In the genomic region with DNA sequence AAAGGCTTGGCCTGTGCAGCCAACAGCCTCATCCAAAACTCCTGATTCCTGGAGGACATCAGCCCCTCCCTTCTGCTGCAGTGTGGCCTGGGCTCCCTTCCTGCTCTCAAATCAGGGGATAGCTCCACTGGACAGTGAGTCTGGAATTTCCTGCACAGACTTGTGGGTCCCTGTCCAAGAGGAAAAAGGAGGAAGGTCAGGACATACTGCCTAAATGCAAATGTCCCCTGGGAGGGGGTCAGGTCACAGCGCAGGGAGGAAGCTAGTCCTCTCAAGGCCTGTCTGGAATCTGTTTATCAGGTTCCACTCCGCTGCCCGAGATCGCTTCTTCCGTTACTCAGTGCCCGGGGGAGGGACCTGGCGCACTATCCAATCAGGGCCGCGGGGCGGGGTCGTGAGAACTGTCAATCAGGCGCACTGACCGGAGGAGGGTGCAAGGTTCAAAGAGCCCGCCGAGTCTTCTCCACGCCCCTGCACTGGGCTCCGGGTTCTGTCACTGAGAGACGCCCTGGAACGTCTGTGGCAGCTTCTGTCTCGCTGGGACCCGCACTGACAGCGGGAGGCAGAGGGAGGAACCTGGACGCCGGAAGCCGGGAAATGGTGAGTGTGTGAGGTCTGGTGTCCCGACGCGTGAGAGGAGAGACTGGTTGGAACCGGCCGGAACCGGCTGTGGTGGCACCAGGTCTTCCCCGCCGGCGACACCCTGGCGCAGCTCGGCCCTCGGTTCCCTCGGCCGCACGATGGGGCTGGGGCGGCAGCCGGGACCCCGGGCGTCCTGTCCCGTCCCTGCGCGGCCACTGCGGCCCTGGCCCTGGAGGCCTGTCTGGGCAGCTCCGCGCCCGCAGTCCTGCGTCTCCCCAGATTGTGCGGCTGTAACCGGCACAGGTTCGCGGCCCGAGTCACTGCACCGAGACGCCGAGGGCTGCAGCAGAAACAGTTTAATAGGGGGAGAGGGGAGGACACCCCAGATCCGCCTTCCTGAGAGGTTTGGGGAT, we compare ENCODE assay signal across 8 cellular contexts. TPM values are rescaled to one million over a fixed set of nuclear protein-coding genes. Genes with fewer than 3 reads are reported as not detected.
DNase-seq lines count a peak whose midpoint lies in the region; ATAC-seq, FAIRE-seq and TF ChIP-seq lines count a peak whose summit lies in the region.

TSS of gene ZNF441 (plus strand) at position 404 of the 995 bp plus-strand sequence. CDS start at position 598, 194 bp downstream.

- peak; percentile 74 for FAIRE-seq in GM12891 (lab: Jason Lieb, UNC)

- H3K27me3 ChIP-seq in right atrium auricular region (no peaks in the 10 kb centered on the region), psoas muscle (ENCODE audit: insufficient read depth in 3 of 3, low read length in 2 of 3) (no peaks in the 10 kb centered on the region)

- H3K9me3 ChIP-seq in right atrium auricular region (peaks cover 0 to 10% of the 10 kb centered on the region in 2 donors), psoas muscle (peaks cover 7% of the 10 kb centered on the region)

- H3K27ac ChIP-seq in angular gyrus (ENCODE audit: low read depth, low read length) (peak within 1 kb of the TSS; percentile 82), right atrium auricular region (peak within 1 kb of the TSS; percentile 92 to 94), psoas muscle (peak within 1 kb of the TSS; percentile 95)

- peak; percentile 76 for DNase-seq in GM12891 (ENCODE audit: insufficient read length, low spot score)
- DNase-seq in NCI-H146 (lab: John Stamatoyannopoulos, UW) = peak; percentile 98
- DNase-seq in T-helper 2 cell = peak; percentile 59 to 94 (median 79)
- peak; percentile 99 for DNase-seq in right atrium auricular region (ENCODE audit: low spot score)
- peak; percentile 97 to 98 for DNase-seq in psoas muscle
- DNase-seq in ureter (ENCODE audit: low spot score) = peak; percentile 99

- H3K36me3 ChIP-seq in right atrium auricular region (no peaks in the 10 kb centered on the region), psoas muscle (ENCODE audit: insufficient read depth in 1 of 2, low read depth in 1 of 2) (no peaks in the 10 kb centered on the region)

- peak within 1 kb of the TSS; percentile 78 to 93 for H3K4me3 ChIP-seq in right atrium auricular region
- peak within 1 kb of the TSS; percentile 86 for H3K4me3 ChIP-seq in psoas muscle

- 0 to 1% (median 0%) methylated on average over 55 to 61 of the region's 61 CpGs for WGBS in psoas muscle, 3 donors

- intact Hi-C loops in psoas muscle (cut with DNase I) = loop anchor here in 1 of 2 donors (2.0 kb wide), 1 partner anchor 28 kb away; the partner anchor contains the start of gene ZNF823

- peak; percentile 44; the same call in 1 of the 2 replicates for TF ChIP-seq POLR2A in GM12891 (IDR thresholded peaks at IDR 0.05; ENCODE audit: low read depth, low read length)

- TF ChIP-seq CTCF in right atrium auricular region (IDR thresholded peaks at IDR 0.05) = no peak
- no peak for TF ChIP-seq CTCF in psoas muscle (IDR thresholded peaks at IDR 0.05)

- ATAC-seq in HG02798 (IDR thresholded peaks at IDR 0.05; ENCODE audit: poor library complexity, unreplicated experiment) (peak; percentile 97), psoas muscle (peak; percentile 99 to 100 (median 99))

- peaks cover 0 to 20% of the 10 kb centered on the region in 2 donors for H3K4me1 ChIP-seq in right atrium auricular region
- H3K4me1 ChIP-seq in psoas muscle = peaks cover 5% of the 10 kb centered on the region

TF ChIP-seq in GM12891, 5 proteins besides CTCF, POLR2A, EP300 and RAD21:
- TF ChIP-seq SPI1 (IDR thresholded peaks at IDR 0.05; ENCODE audit: low read depth, low read length) (0 out of 2 replicates have a peak, but pooled peaks have one; percentile 4), PAX5 (IDR thresholded peaks at IDR 0.05; ENCODE audit: insufficient read depth, low read length, severe bottlenecking) (peak; percentile 98), POU2F2 (IDR thresholded peaks at IDR 0.05; ENCODE audit: low read depth, low read length) (0 out of 2 replicates have a peak, but pooled peaks have one; percentile 11), TAF1 (IDR thresholded peaks at IDR 0.05; ENCODE audit: low read depth, low read length) (peak; percentile 22), POLR2AphosphoS5 (IDR thresholded peaks at IDR 0.05; ENCODE audit: low read depth, low read length) (no peak)

RNA-seq across cellular contexts. Expression of gene ZNF441, which starts in this region (rescaled TPM):
- polyA plus RNA-seq in GM12891 (2012; ENCODE audit: low read depth, missing spikeins) = 2.7 TPM
- total RNA-seq in right atrium auricular region (1 to 10 TPM; 2.0 to 3.4 TPM), psoas muscle (1 to 10 TPM; 1.8 to 4.7 (median 2.3) TPM), ureter (17.9 TPM)
- polyA plus RNA-seq in psoas muscle = 1 to 10 TPM; 1.3 to 2.8 (median 1.5) TPM

Comparison
In these comparisons a context has a peak if more than half of its experiments do, and no peak if none do; other contexts are left out.
1. Peak in every context shown above with its lines: DNase-seq, ATAC-seq, H3K4me3 ChIP-seq and H3K27ac ChIP-seq.